In genomic region chr11:995058-995751, GRCh38 we compare ENCODE assay signal across 14 cellular contexts. TPM values are rescaled to one million over a fixed set of nuclear protein-coding genes. Genes with fewer than 3 reads are reported as not detected.
DNase-seq lines count a peak whose midpoint lies in the region; ATAC-seq, FAIRE-seq and TF ChIP-seq lines count a peak whose summit lies in the region.
"Had no signal": no experiment of that assay in that cellular context is flagged by ENCODE, and none has a peak within 500 bp of the region (broad histone marks: within the 10 kb centered on the region; RNA-seq: fewer than 3 reads in every experiment).

No MANE protein-coding gene starts in this region.

- H3K4me1 Mint-ChIP-seq in activated CD8-positive, alpha-beta memory T cell treated with anti-CD3 and anti-CD28 coated beads, Interleukin-2, amount 10 ng/mL, durations not matched to agents 7 days and 5 days, result peaks cover 15% of the 10 kb centered on the region
- peaks cover 2% of the 10 kb centered on the region for H3K4me1 Mint-ChIP-seq in progenitor cell of endocrine pancreas (ENCODE audit: low read depth)

- no peak overlapping the region for H2AFZ ChIP-seq in K562 (ENCODE audit: low read depth, low read length)

- no peak for DNase-seq in activated CD8-positive, alpha-beta memory T cell treated with anti-CD3 and anti-CD28 coated beads, Interleukin-2, amount 10 ng/mL, durations not matched to agents 7 days and 5 days
- no peak for DNase-seq in activated CD8-positive, alpha-beta memory T cell treated with anti-CD3 and anti-CD28 coated beads, Interleukin-2, amount 50 U/mL, for 4 hours
- DNase-seq in M059J (ENCODE audit: low read depth) (peak; percentile 19), K562 (ENCODE audit: extremely low read depth in 1 of 4, low spot score in 3 of 4) (peak in 1 of 4 experiments; percentile 44), progenitor cell of endocrine pancreas (ENCODE audit: low spot score, unreplicated experiment) (no peak), NCI-H2227 (lab: John Stamatoyannopoulos, UW; ENCODE audit: unreplicated experiment) (no peak)
- no peak for DNase-seq in stimulated activated CD4-positive, alpha-beta T cell treated with anti-CD3 and anti-CD28 coated beads, Interleukin-4, amount 100 ng/mL, for 24 hours
- DNase-seq: heart left ventricle had no signal

- peaks cover 3% of the 10 kb centered on the region for H3K36me3 Mint-ChIP-seq in activated CD8-positive, alpha-beta memory T cell treated with anti-CD3 and anti-CD28 coated beads, Interleukin-2, amount 10 ng/mL, durations not matched to agents 7 days and 5 days
- H3K36me3 Mint-ChIP-seq in progenitor cell of endocrine pancreas (ENCODE audit: insufficient read depth), result peaks cover 7% of the 10 kb centered on the region

- peaks cover 0 to 13% of the 10 kb centered on the region in 2 experiments; a peak in 3 of 5 replicates for H3K4me1 ChIP-seq in K562 (replicated peaks in 1 of 2; ENCODE audit: control insufficient read depth in 2 of 2, insufficient read depth in 2 of 2, low read length in 2 of 2)

- H3K4me3 ChIP-seq in K562, result no peak overlapping the region
- H3K4me3 ChIP-seq: heart left ventricle had no signal

- no peak for TF ChIP-seq EP300 in K562 (IDR thresholded peaks at IDR 0.05; ENCODE audit: low read length)

- no peak overlapping the region for H3K4me3 Mint-ChIP-seq in activated CD8-positive, alpha-beta memory T cell treated with anti-CD3 and anti-CD28 coated beads, Interleukin-2, amount 10 ng/mL, durations not matched to agents 7 days and 5 days
- no peak overlapping the region for H3K4me3 Mint-ChIP-seq in progenitor cell of endocrine pancreas (ENCODE audit: low read depth)

- CTCF ChIA-PET in activated CD8-positive, alpha-beta memory T cell treated with anti-CD3 and anti-CD28 coated beads, Interleukin-2, amount 10 ng/mL, durations not matched to agents 7 days and 5 days (lab: Charles Lee), result no interaction called here
- CTCF ChIA-PET in K562 (lab: Yijun Ruan, JAX; ENCODE audit: low intra/inter-chr PET ratio), result no interaction called here

- H3K4me2 ChIP-seq in K562 (ENCODE audit: insufficient read depth, low read length), result no peak overlapping the region

- no peak overlapping the region for H3K27ac Mint-ChIP-seq in activated CD8-positive, alpha-beta memory T cell treated with anti-CD3 and anti-CD28 coated beads, Interleukin-2, amount 10 ng/mL, durations not matched to agents 7 days and 5 days
- peak overlapping the region; percentile 17 for H3K27ac Mint-ChIP-seq in progenitor cell of endocrine pancreas

- no peak for TF ChIP-seq POLR2A in K562 (conservative IDR thresholded peaks at IDR 0.05)

- H3K9me1 ChIP-seq in K562 (ENCODE audit: control insufficient read depth, insufficient read depth, low read length), result no peaks in the 10 kb centered on the region

- no peaks in the 10 kb centered on the region for H3K9me3 Mint-ChIP-seq in activated CD8-positive, alpha-beta memory T cell treated with anti-CD3 and anti-CD28 coated beads, Interleukin-2, amount 10 ng/mL, durations not matched to agents 7 days and 5 days (ENCODE audit: low read depth)
- H3K9me3 Mint-ChIP-seq in progenitor cell of endocrine pancreas (ENCODE audit: low read depth), result no peaks in the 10 kb centered on the region

- peak; percentile 43 for ATAC-seq in activated CD8-positive, alpha-beta memory T cell treated with anti-CD3 and anti-CD28 coated beads, Interleukin-2, amount 10 ng/mL, durations not matched to agents 7 days and 5 days
- ATAC-seq in K562, result no peak; the same call in 2 of the 3 replicates
- ATAC-seq in HG03442 (IDR thresholded peaks at IDR 0.05; ENCODE audit: unreplicated experiment), result no peak
- ATAC-seq: left lobe of liver had no signal

- H3K27me3 ChIP-seq in K562 (ENCODE audit: control insufficient read depth in 2 of 2, insufficient read depth in 2 of 2, low read length in 2 of 2), result no peaks in the 10 kb centered on the region
- H3K27me3 ChIP-seq: heart left ventricle had no signal

- H3K27me3 Mint-ChIP-seq in activated CD8-positive, alpha-beta memory T cell treated with anti-CD3 and anti-CD28 coated beads, Interleukin-2, amount 10 ng/mL, durations not matched to agents 7 days and 5 days, result no peaks in the 10 kb centered on the region
- no peaks in the 10 kb centered on the region for H3K27me3 Mint-ChIP-seq in progenitor cell of endocrine pancreas

- POLR2A ChIA-PET in K562 (lab: Yijun Ruan, JAX), result no interaction called here

- TF ChIP-seq RAD21 in K562 (CRISPR knock-in tag; conservative IDR thresholded peaks at IDR 0.05 in 1 of 2, IDR thresholded peaks at IDR 0.05 in 1 of 2), result no peak

- H3K79me2 ChIP-seq in K562 (ENCODE audit: control insufficient read depth, insufficient read depth, low read length), result no peaks in the 10 kb centered on the region

- H3K9me3 ChIP-seq in K562 (replicated peaks; ENCODE audit: control insufficient read depth, insufficient read depth, low read depth, low read length), result no peaks in the 10 kb centered on the region
- H3K9me3 ChIP-seq: heart left ventricle had no signal

- in situ Hi-C loops in K562 (cut with MboI), result no loop called here

- no TSS peak for BruUV-seq in K562 (replicated peaks; lab: Mats Ljungman, UMichigan)

- WGBS in K562 (ENCODE audit: insufficient coverage, low coverage, missing lambda C conversion rate), result 85% methylated on average over 14 of the region's 15 CpGs

- no peak for FAIRE-seq in K562 (lab: Jason Lieb, UNC)
- FAIRE-seq: endothelial cell of umbilical vein, urothelium cell line had no signal

- TF ChIP-seq CTCF in K562 (IDR thresholded peaks at IDR 0.05 in 2 of 3, conservative IDR thresholded peaks at IDR 0.05 in 1 of 3; ENCODE audit: insufficient read depth in 2 of 3, low read depth in 1 of 3, low read length in 3 of 3), result no peak
- TF ChIP-seq CTCF in progenitor cell of endocrine pancreas (IDR thresholded peaks at IDR 0.05; ENCODE audit: unreplicated experiment), result no peak

- no peak overlapping the region for H3K27ac ChIP-seq in K562 (ENCODE audit: extremely low read depth, low read depth, low read length)
- H3K27ac ChIP-seq: heart left ventricle had no signal

- H4K20me1 ChIP-seq in K562 (replicated peaks; ENCODE audit: control insufficient read depth, insufficient read depth, low read length), result no peaks in the 10 kb centered on the region

- intact Hi-C loops in K562 (cut with micrococcal nuclease), result no loop called here

- no peak overlapping the region; a peak in 1 of 4 replicates for H3K9ac ChIP-seq in K562 (ENCODE audit: insufficient read depth in 1 of 2, low read depth in 2 of 2, low read length in 2 of 2)

- peaks cover 36% of the 10 kb centered on the region; the same call in 2 of the 3 replicates for H3K36me3 ChIP-seq in K562 (ENCODE audit: control insufficient read depth, insufficient read depth, low read length)

TF ChIP-seq in K562, 482 proteins besides CTCF, POLR2A, EP300 and RAD21 (continues in another document):
- TF ChIP-seq ZNF764 (CRISPR knock-in tag; IDR thresholded peaks at IDR 0.05; ENCODE audit: low read depth), result no peak
- TF ChIP-seq MYC (IDR thresholded peaks at IDR 0.05; ENCODE audit: low read depth, low read length), result no peak
- TF ChIP-seq MYC (CRISPR knock-in tag; IDR thresholded peaks at IDR 0.05; ENCODE audit: borderline replicate concordance, low read depth), result no peak
- TF ChIP-seq MNT (conservative IDR thresholded peaks at IDR 0.05), result no peak
- TF ChIP-seq, protein P1, sequence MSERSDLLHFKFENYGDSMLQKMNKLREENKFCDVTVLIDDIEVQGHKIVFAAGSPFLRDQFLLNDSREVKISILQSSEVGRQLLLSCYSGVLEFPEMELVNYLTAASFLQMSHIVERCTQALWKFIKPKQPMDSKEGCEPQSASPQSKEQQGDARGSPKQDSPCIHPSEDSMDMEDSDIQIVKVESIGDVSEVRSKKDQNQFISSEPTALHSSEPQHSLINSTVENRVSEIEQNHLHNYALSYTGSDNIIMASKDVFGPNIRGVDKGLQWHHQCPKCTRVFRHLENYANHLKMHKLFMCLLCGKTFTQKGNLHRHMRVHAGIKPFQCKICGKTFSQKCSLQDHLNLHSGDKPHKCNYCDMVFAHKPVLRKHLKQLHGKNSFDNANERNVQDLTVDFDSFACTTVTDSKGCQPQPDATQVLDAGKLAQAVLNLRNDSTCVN (CRISPR knock-in tag; IDR thresholded peaks at IDR 0.05), result no peak
- peak; percentile 89 for TF ChIP-seq ZNF263 (CRISPR knock-in tag; IDR thresholded peaks at IDR 0.05; ENCODE audit: borderline replicate concordance)

RNA-seq across cellular contexts. Expression of gene MUC6, which starts 41.3 kb away (rescaled TPM):
- not detected for total RNA-seq in activated CD8-positive, alpha-beta memory T cell treated with anti-CD3 and anti-CD28 coated beads, Interleukin-2, amount 10 ng/mL, durations not matched to agents 7 days and 5 days
- total RNA-seq in M059J (2014; rRNA removed; shearing (Covaris generic)), result not detected in 2 replicates
- total RNA-seq in K562 (2011; cell fraction: chromatin; rRNA removed; ENCODE audit: low replicate concordance), result not detected in 2 replicates
- total RNA-seq in K562 (2011; cell fraction: nucleolus; rRNA removed), result not detected in 2 replicates
- not detected in 2 replicates for total RNA-seq in K562 (2011; cell fraction: nucleoplasm; rRNA removed)
- not detected in 2 replicates for total RNA-seq in K562 (2014; rRNA removed)
- total RNA-seq in K562 (2014; rRNA removed; fragmentation: Illumina TruSeq; extraction: Trizol), result not detected in 2 replicates
- not detected in 2 replicates for total RNA-seq in K562 (2015; rRNA removed; fragmentation: Illumina TruSeq; extraction: Trizol)
- total RNA-seq in K562 (2021), result 0.16 TPM in 1 of 2 replicates, not detected in the other
- polyA plus RNA-seq in K562 (2011; rRNA removed), result not detected in 2 replicates
- not detected in 2 replicates for polyA plus RNA-seq in K562 (2011; cell fraction: cytosol; rRNA removed)
- polyA plus RNA-seq in K562 (2011; cell fraction: nucleus; rRNA removed), result not detected in 2 replicates
- polyA plus RNA-seq in K562 (2012), result 0.03 and 0.06 TPM in 2 replicates
- not detected in 2 replicates for polyA plus RNA-seq in K562 (2014; fragmentation: Illumina TruSeq; extraction: Trizol)
- polyA plus RNA-seq in K562 (2014; fragmentation: Nextera tagmentation; extraction: Ambion mirVana), result not detected
- 0.01 TPM in 1 of 2 replicates, not detected in the other for polyA plus RNA-seq in K562 (2014; rRNA removed)
- not detected in 2 replicates for polyA minus RNA-seq in K562 (2011; rRNA and poly(A)+ RNA removed)
- polyA minus RNA-seq in K562 (2011; cell fraction: cytosol; rRNA and poly(A)+ RNA removed), result not detected in 2 replicates
- not detected in 2 replicates for polyA minus RNA-seq in K562 (2011; cell fraction: nucleus; rRNA and poly(A)+ RNA removed)
- 1.6 and 1.9 TPM in 2 replicates for total RNA-seq in progenitor cell of endocrine pancreas
- total RNA-seq: endothelial cell of umbilical vein, heart left ventricle, omental fat pad had no signal
- polyA plus RNA-seq: AG04450, endothelial cell of umbilical vein had no signal
